In the genomic region with DNA sequence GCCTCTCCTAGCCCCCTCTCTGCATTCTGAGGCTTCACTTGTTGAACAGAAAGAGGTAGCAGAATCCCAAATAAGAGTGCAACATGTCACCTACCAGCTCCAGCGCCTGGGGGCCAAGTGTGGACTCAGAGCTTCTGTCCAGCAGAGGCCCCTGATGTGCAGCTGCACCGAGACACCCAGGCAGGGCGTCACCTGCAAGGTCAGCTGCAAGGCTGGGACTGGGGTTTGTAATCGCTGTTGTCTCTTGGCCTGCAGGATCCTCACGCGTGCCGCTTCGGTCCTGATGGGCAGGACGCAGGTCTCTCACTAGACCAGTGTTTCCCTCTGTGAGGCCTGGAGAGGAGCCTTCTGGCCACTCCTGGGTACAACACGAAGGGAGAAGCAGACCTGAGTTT, we compare ENCODE assay signal across 21 cellular contexts.
"Had no signal": no experiment of that assay in that cellular context is flagged by ENCODE, and none has a peak within 500 bp of the region (broad histone marks: within the 10 kb centered on the region; RNA-seq: fewer than 3 reads in every experiment).

No MANE protein-coding gene starts in this region.

- H3K4me1 ChIP-seq: parathyroid adenoma had no signal

- H3K9ac ChIP-seq: neural progenitor cell, parathyroid adenoma had no signal

- H3K4me3 Mint-ChIP-seq: natural killer cell treated with Interleukin-12 subunit alpha and Interleukin-12 subunit beta and Interleukin-15 and Interleukin-18, amount 100 ng/mL, for 72 hours; neural progenitor cell; stimulated activated naive B cell treated with anti-CD40 and anti-IgM and Interleukin-4, amounts not matched to agents 10 μg/mL and 1 μg/mL and 100 μg/mL, for 72 hours had no signal

- H3K36me3 ChIP-seq: esophagus muscularis mucosa, gastrocnemius medialis, heart right ventricle, left lung, neural progenitor cell, prostate gland had no signal

- H3K27ac ChIP-seq: dorsolateral prefrontal cortex, epithelial cell of prostate, esophagus muscularis mucosa, gastrocnemius medialis, heart right ventricle, left lung, neural progenitor cell, parathyroid adenoma, prostate gland had no signal

- H3K27me3 Mint-ChIP-seq: natural killer cell treated with Interleukin-12 subunit alpha and Interleukin-12 subunit beta and Interleukin-15 and Interleukin-18, amount 100 ng/mL, for 72 hours; stimulated activated naive B cell treated with anti-CD40 and anti-IgM and Interleukin-4, amounts not matched to agents 10 μg/mL and 1 μg/mL and 100 μg/mL, for 72 hours had no signal

- ATAC-seq: gastrocnemius medialis; heart right ventricle; left lung; natural killer cell treated with Interleukin-12 subunit alpha and Interleukin-12 subunit beta and Interleukin-15 and Interleukin-18, amount 100 ng/mL, for 72 hours; sciatic nerve; stimulated activated naive B cell treated with anti-CD40 and anti-IgM and Interleukin-4, amounts not matched to agents 10 μg/mL and 1 μg/mL and 100 μg/mL, for 72 hours had no signal

- H3K4me2 ChIP-seq: neural progenitor cell had no signal

- H3K27ac Mint-ChIP-seq: natural killer cell treated with Interleukin-12 subunit alpha and Interleukin-12 subunit beta and Interleukin-15 and Interleukin-18, amount 100 ng/mL, for 72 hours; neural progenitor cell; stimulated activated naive B cell treated with anti-CD40 and anti-IgM and Interleukin-4, amounts not matched to agents 10 μg/mL and 1 μg/mL and 100 μg/mL, for 72 hours; type B pancreatic cell had no signal

- H3K9me3 Mint-ChIP-seq: natural killer cell treated with Interleukin-12 subunit alpha and Interleukin-12 subunit beta and Interleukin-15 and Interleukin-18, amount 100 ng/mL, for 72 hours; neural progenitor cell; stimulated activated naive B cell treated with anti-CD40 and anti-IgM and Interleukin-4, amounts not matched to agents 10 μg/mL and 1 μg/mL and 100 μg/mL, for 72 hours; type B pancreatic cell had no signal

- H3K9me3 ChIP-seq: esophagus muscularis mucosa, gastrocnemius medialis, left lung, prostate gland had no signal

- H3K36me3 Mint-ChIP-seq: neural progenitor cell had no signal

- H2AFZ ChIP-seq: neural progenitor cell, parathyroid adenoma had no signal

- H3K4me3 ChIP-seq: dorsolateral prefrontal cortex, esophagus muscularis mucosa, gastrocnemius medialis, heart right ventricle, left lung, lung, neural progenitor cell, prostate gland had no signal

- DNase-seq: cortex of kidney; dorsolateral prefrontal cortex; effector CD8-positive, alpha-beta T cell; gastrocnemius medialis; heart right ventricle; hypothalamus; mesenchymal stem cell; midbrain; stimulated activated CD4-positive, alpha-beta T cell treated with anti-CD3 and anti-CD28 coated beads, Interleukin-2, amount 100 ng/mL, for 24 hours; stimulated activated CD4-positive, alpha-beta T cell treated with anti-CD3 and anti-CD28 coated beads, Interleukin-4, amount 100 ng/mL, for 4 hours; stimulated activated naive B cell treated with anti-CD40 and anti-IgM and Interleukin-4, amounts not matched to agents 10 μg/mL and 1 μg/mL and 100 μg/mL, for 72 hours had no signal
